In the genomic region with DNA sequence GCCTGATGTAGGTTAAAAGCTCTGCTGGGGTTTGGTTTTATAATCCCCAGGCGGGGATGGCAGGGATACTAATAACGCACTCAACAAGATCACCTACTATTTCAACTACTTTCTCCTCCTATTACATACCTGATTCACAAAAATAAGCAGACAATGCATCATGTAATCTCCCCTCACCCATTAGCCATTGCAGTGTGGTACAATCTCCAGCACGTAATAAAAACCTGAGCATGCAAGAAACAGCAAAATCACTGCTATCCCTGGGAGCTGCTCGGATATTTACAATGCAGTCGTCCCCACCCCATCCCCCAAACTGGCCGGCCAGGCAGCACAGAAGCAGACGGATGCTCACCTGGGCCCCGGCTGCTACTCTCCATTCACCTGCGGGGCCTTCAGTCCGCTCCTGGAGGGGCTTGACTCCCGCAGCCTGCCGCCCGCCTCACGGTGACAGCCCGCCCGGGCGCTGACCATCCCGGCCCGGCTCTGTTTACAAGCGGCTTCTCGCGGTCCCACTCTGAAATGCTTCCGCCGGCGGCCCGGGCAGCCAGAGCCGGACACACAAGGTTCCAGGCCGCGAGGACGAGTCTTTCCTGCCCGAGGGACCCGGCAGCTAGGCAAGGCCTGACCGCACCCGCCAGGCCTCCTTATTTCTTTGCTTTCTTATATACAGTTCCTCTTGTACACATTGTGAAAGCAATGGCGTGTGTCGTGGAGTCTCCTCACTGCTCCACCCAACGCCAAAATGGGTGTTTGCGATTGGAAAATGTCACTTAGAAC, we compare ENCODE assay signal across 8 cellular contexts. TPM values are rescaled to one million over a fixed set of nuclear protein-coding genes. Genes with fewer than 3 reads are reported as not detected.
DNase-seq lines count a peak whose midpoint lies in the region; ATAC-seq and TF ChIP-seq lines count a peak whose summit lies in the region.

A gene with protein sequence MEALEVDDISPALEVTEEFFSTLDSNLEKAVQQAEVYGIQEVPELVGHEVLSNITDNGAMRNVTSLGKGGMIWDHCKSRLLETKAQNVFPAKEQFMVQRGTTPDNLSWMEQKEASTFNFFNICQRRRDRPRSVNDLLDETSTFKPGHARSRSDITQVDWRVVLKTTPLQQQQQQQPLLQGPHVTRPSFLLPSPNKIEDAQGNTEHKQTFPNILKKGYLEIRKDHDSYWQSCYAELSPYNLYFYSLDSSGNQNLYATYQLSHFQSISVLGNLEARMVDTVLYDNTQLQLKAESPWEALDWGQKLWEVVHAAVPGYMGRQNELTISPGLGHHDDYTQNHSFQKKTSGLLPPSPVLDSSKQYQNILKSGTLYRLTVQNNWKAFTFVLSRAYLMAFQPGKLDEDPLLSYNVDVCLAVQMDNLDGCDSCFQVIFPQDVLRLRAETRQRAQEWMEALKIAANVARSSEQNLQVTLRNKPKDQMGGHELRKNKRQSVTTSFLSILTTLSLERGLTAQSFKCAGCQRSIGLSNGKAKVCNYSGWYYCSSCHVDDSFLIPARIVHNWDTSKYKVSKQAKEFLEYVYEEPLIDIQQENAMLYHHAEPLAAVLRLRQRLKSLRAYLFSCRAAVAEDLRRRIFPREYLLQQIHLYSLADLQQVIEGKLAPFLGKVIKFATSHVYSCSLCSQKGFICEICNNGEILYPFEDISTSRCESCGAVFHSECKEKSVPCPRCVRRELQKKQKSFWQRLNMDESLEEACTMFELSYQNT (minus strand): TSS at position 491 of the 777 bp plus-strand sequence. CDS start 23,888 bp downstream, outside the sequence.

- TF ChIP-seq POLR2A in GM18951 (IDR thresholded peaks at IDR 0.05; ENCODE audit: extremely low read depth, insufficient read depth, insufficient read length) (peak; percentile 83), lower leg skin (IDR thresholded peaks at IDR 0.05) (no peak)

- H3K27ac ChIP-seq in dorsolateral prefrontal cortex: peak within 1 kb of the TSS; percentile 43 to 97 (median 88)

- in situ Hi-C loops in GM18951 (cut with MboI; ENCODE audit: low sequenced_read_pairs, unreplicated experiment): loop anchor here (25.0 kb wide), 1 partner anchor 388 kb away; a partner anchor contains a TSS

- no peaks in the 10 kb centered on the region for H3K27me3 ChIP-seq in dorsolateral prefrontal cortex

- peak in 39 of 56 donors; percentile 3 to 61 (median 33) for TF ChIP-seq CTCF in dorsolateral prefrontal cortex (IDR thresholded peaks at IDR 0.05 in 54 of 56, conservative IDR thresholded peaks at IDR 0.05 in 2 of 56; ENCODE audit: low read depth in 1 of 56, partially characterized antibody in 56 of 56)
- no peak for TF ChIP-seq CTCF in lower leg skin (IDR thresholded peaks at IDR 0.05)

- ATAC-seq in HG03175 (IDR thresholded peaks at IDR 0.05; ENCODE audit: unreplicated experiment): peak; percentile 95

- peak within 1 kb of the TSS; percentile 61 to 98 (median 88) for H3K4me3 ChIP-seq in dorsolateral prefrontal cortex
- peak within 1 kb of the TSS; percentile 79 for H3K4me3 ChIP-seq in lower leg skin (ENCODE audit: low read depth, poor library complexity, severe bottlenecking)

- 1 to 2% methylated on average over 20 to 28 of the region's 38 CpGs for WGBS in lower leg skin, 2 donors

- DNase-seq in Ammon's horn (ENCODE audit: low spot score) (peak; percentile 81), NCI-H524 (lab: John Stamatoyannopoulos, UW) (peak; percentile 64 to 81), dorsolateral prefrontal cortex (peak; percentile 84 to 93 (median 89)), lower leg skin (ENCODE audit: low spot score in 2 of 2) (peak; percentile 79 to 97)
- peak; percentile 59 to 63 for DNase-seq in activated CD4-positive, alpha-beta T cell treated with anti-CD3 and anti-CD28 coated beads, Interleukin-2, amount 50 U/mL, for 4 hours
- peak; percentile 65 to 75 for DNase-seq in stimulated activated CD4-positive, alpha-beta T cell treated with anti-CD3 and anti-CD28 coated beads, Interleukin-4, amount 100 ng/mL, for 48 hours (ENCODE audit: low read depth in 2 of 2)

- intact Hi-C loops in dorsolateral prefrontal cortex (cut with DNase I): loop anchor here (1.0 to 10.0 kb wide), 5 partner anchors 256 to 493 kb away; a partner anchor contains a TSS
- intact Hi-C loops in lower leg skin (cut with DNase I; ENCODE audit: low total_unique reads): no loop called here

RNA-seq across cellular contexts. Expression of the gene that starts here (rescaled TPM):
- total RNA-seq in dorsolateral prefrontal cortex (10 to 100 TPM; 42.7 to 92.0 (median 63.2) TPM), lower leg skin (10 to 100 TPM; 18.3 to 22.2 (median 19.4) TPM)

Comparison
In these comparisons a context has a peak if more than half of its experiments do, and no peak if none do; other contexts are left out.
1. Peak in every context shown above with its lines: DNase-seq, ATAC-seq, H3K4me3 ChIP-seq and H3K27ac ChIP-seq.
2. CTCF ChIP-seq: peak in dorsolateral prefrontal cortex (39 of 56); none in lower leg skin (0 of 3).